In genomic region chr3:42349765-42350594, GRCh38 we compare ENCODE assay signal across 2 cellular contexts.
TF ChIP-seq lines count a peak whose summit lies in the region.

No MANE protein-coding gene starts in this region.

TF ChIP-seq in K562, 482 proteins besides CTCF, POLR2A, EP300 and RAD21 (continued from another document and continues in another):
- peak; percentile 49; the same call in 1 of the 2 replicates for TF ChIP-seq ERF (CRISPR knock-in tag; IDR thresholded peaks at IDR 0.05)
- no peak for TF ChIP-seq RBBP5 (IDR thresholded peaks at IDR 0.05; ENCODE audit: borderline replicate concordance, insufficient read depth, low read length, poor library complexity, severe bottlenecking)
- TF ChIP-seq ZBTB2 (IDR thresholded peaks at IDR 0.05): no peak
- TF ChIP-seq SAFB2 (IDR thresholded peaks at IDR 0.05; ENCODE audit: borderline replicate concordance, low read depth, low read length, severe bottlenecking): no peak
- no peak for TF ChIP-seq E2F1 (CRISPR knock-in tag; IDR thresholded peaks at IDR 0.05)
- no peak for TF ChIP-seq POLR3A (IDR thresholded peaks at IDR 0.05; ENCODE audit: borderline replicate concordance, extremely low read depth, insufficient read depth, insufficient read length)
- peak; percentile 93 for TF ChIP-seq CBFA2T2 (conservative IDR thresholded peaks at IDR 0.05)
- no peak for TF ChIP-seq ZFX (CRISPR knock-in tag; IDR thresholded peaks at IDR 0.05)
- no peak for TF ChIP-seq GTF2F1 (IDR thresholded peaks at IDR 0.05; ENCODE audit: low read depth, low read length)
- TF ChIP-seq TAL1 (IDR thresholded peaks at IDR 0.05): peak; percentile 96
- TF ChIP-seq HOXB6 (CRISPR knock-in tag; IDR thresholded peaks at IDR 0.05; ENCODE audit: borderline replicate concordance): no peak
- no peak for TF ChIP-seq SRSF3 (IDR thresholded peaks at IDR 0.05; ENCODE audit: insufficient read depth, low read length)
- peak; percentile 100 for TF ChIP-seq ZNF239 (CRISPR knock-in tag; IDR thresholded peaks at IDR 0.05)
- no peak for TF ChIP-seq FOXJ3 (CRISPR knock-in tag; IDR thresholded peaks at IDR 0.05)
- peak; percentile 85 for TF ChIP-seq TCF3 (CRISPR knock-in tag; IDR thresholded peaks at IDR 0.05)
- no peak for TF ChIP-seq NONO (IDR thresholded peaks at IDR 0.05; ENCODE audit: low read depth in 2 of 2, low read length in 1 of 2)
- TF ChIP-seq ZNF766 (CRISPR knock-in tag; conservative IDR thresholded peaks at IDR 0.05): peak; percentile 91
- no peak for TF ChIP-seq MAFK (IDR thresholded peaks at IDR 0.05; ENCODE audit: low read length)
- TF ChIP-seq ZNF395 (CRISPR knock-in tag; IDR thresholded peaks at IDR 0.05): peak; percentile 67; the same call in 1 of the 2 replicates
- TF ChIP-seq PATZ1 (CRISPR knock-in tag; IDR thresholded peaks at IDR 0.05; ENCODE audit: borderline replicate concordance): no peak
- no peak for TF ChIP-seq ZNF584 (CRISPR knock-in tag; IDR thresholded peaks at IDR 0.05; ENCODE audit: low read depth)
- no peak for TF ChIP-seq ZBTB26 (CRISPR knock-in tag; IDR thresholded peaks at IDR 0.05)
- no peak for TF ChIP-seq FOXJ2 (tag; IDR thresholded peaks at IDR 0.05)
- TF ChIP-seq ZFP1 (CRISPR knock-in tag; IDR thresholded peaks at IDR 0.05): 0 out of 2 replicates have a peak, but pooled peaks have one; percentile 40
- TF ChIP-seq JUN (IDR thresholded peaks at IDR 0.05; ENCODE audit: borderline replicate concordance, low read depth, low read length): no peak
- no peak for TF ChIP-seq JUN (CRISPR knock-in tag; IDR thresholded peaks at IDR 0.05; ENCODE audit: borderline replicate concordance)
- TF ChIP-seq KHSRP (IDR thresholded peaks at IDR 0.05): peak; percentile 33; the same call in 1 of the 2 replicates
- peak; percentile 55 for TF ChIP-seq CCNT2 (IDR thresholded peaks at IDR 0.05; ENCODE audit: borderline replicate concordance, extremely low read depth, insufficient read length, low read depth, low read length)
- TF ChIP-seq RFX1 (IDR thresholded peaks at IDR 0.05): no peak
- no peak for TF ChIP-seq ZNF717 (CRISPR knock-in tag; IDR thresholded peaks at IDR 0.05)
- TF ChIP-seq DDX20 (tag; IDR thresholded peaks at IDR 0.05; ENCODE audit: low read depth): no peak

TF ChIP-seq in WTC11, 78 proteins besides CTCF, POLR2A, EP300 and RAD21 (continued from another document):
- TF ChIP-seq AR (CRISPR knock-in tag; IDR thresholded peaks at IDR 0.05) (no peak), SP1 (CRISPR knock-in tag; conservative IDR thresholded peaks at IDR 0.05) (no peak), ELF4 (CRISPR knock-in tag; IDR thresholded peaks at IDR 0.05; ENCODE audit: low read depth) (no peak), PRDM15 (CRISPR knock-in tag; IDR thresholded peaks at IDR 0.05) (no peak)
TF ChIP-seq in WTC11: peak in this region for 0.
